ENCODE assay signal across 1 cellular context in the genomic region with DNA sequence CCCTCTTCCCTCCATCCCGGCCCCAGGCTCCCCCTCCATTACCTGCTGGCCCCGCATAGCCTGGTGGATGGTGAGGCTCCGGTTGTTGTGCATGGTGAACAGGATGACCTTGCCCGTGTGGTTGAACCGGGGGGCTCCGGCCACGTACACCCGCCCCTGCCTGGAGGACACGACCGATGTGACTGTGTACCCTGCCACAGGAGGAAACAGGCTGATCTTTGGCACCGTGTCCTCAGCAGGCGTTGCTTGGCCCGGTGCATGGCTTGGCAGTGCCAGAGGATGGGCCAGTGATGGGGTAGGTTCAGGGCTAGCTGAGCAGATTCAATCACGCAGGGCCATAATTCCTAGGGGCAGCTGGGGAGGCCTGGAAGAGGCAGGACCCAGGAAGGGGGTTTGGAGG.
TF ChIP-seq lines count a peak whose summit lies in the region.

No MANE protein-coding gene starts in this region.

TF ChIP-seq in SK-N-SH, 30 proteins besides CTCF, POLR2A, EP300 and RAD21 (continued from another document):
- TF ChIP-seq, protein P1, sequence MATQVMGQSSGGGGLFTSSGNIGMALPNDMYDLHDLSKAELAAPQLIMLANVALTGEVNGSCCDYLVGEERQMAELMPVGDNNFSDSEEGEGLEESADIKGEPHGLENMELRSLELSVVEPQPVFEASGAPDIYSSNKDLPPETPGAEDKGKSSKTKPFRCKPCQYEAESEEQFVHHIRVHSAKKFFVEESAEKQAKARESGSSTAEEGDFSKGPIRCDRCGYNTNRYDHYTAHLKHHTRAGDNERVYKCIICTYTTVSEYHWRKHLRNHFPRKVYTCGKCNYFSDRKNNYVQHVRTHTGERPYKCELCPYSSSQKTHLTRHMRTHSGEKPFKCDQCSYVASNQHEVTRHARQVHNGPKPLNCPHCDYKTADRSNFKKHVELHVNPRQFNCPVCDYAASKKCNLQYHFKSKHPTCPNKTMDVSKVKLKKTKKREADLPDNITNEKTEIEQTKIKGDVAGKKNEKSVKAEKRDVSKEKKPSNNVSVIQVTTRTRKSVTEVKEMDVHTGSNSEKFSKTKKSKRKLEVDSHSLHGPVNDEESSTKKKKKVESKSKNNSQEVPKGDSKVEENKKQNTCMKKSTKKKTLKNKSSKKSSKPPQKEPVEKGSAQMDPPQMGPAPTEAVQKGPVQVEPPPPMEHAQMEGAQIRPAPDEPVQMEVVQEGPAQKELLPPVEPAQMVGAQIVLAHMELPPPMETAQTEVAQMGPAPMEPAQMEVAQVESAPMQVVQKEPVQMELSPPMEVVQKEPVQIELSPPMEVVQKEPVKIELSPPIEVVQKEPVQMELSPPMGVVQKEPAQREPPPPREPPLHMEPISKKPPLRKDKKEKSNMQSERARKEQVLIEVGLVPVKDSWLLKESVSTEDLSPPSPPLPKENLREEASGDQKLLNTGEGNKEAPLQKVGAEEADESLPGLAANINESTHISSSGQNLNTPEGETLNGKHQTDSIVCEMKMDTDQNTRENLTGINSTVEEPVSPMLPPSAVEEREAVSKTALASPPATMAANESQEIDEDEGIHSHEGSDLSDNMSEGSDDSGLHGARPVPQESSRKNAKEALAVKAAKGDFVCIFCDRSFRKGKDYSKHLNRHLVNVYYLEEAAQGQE (IDR thresholded peaks at IDR 0.05; ENCODE audit: low read depth, low read length) = no peak
TF ChIP-seq in SK-N-SH: peak in this region for 0.
